7 cellular contexts compared by ENCODE assay signal in the genomic region with DNA sequence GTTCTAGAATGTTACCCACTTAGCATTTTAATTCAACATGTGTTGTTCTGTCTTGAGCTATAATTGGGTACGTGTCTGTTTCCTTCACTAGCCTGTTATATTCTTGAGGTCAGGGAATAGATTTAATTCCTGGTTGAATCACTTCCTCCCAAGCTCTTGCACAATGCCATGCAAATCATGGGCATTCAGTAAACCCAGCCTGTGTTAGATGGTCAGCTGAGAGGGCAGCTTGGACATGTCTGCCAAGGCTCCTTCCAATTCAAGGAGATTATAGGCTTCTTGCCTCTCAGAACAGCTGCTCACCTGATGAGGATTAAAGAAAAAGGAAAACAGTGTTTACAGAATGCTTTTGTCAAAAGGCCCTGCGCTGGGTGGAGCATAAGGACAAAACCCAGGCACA. TPM values are rescaled to one million over a fixed set of nuclear protein-coding genes. Genes with fewer than 3 reads are reported as not detected.
DNase-seq lines count a peak whose midpoint lies in the region; ATAC-seq, FAIRE-seq and TF ChIP-seq lines count a peak whose summit lies in the region.

No MANE protein-coding gene starts in this region.

- peak overlapping the region; percentile 86 for H2AK5ac ChIP-seq in IMR-90 (ENCODE audit: low read depth, low read length)

- no peaks in the 10 kb centered on the region for H3K36me3 Mint-ChIP-seq in astrocyte (ENCODE audit: low read depth, unreplicated experiment)

- H2BK120ac ChIP-seq in IMR-90 (ENCODE audit: low read depth, low read length): peak overlapping the region; percentile 92

- dilution Hi-C loops in IMR-90 (cut with HindIII; ENCODE audit: low sequenced_read_pairs, unreplicated experiment): no loop called here

- no peaks in the 10 kb centered on the region for H4K20me1 ChIP-seq in IMR-90 (ENCODE audit: insufficient read depth, low read length)
- H4K20me1 ChIP-seq in astrocyte (ENCODE audit: insufficient read depth, low read length): no peaks in the 10 kb centered on the region

- peak overlapping the region; percentile 86 for H2BK20ac ChIP-seq in IMR-90 (ENCODE audit: low read depth, low read length)

- 100% methylated on average over 1 of the region's 2 CpGs; no CpG with 5 or more reads in 1 of the 2 experiments for WGBS in IMR-90 (ENCODE audit: extremely low coverage in 2 of 2, insufficient read length in 1 of 2), 2 experiments

- H3K4me2 ChIP-seq in IMR-90 (ENCODE audit: low read depth, low read length): peak overlapping the region; percentile 11
- H3K4me2 ChIP-seq in astrocyte (ENCODE audit: low read length): no peak overlapping the region

- H3K9me3 Mint-ChIP-seq in astrocyte (ENCODE audit: unreplicated experiment): peaks cover 2% of the 10 kb centered on the region

- POLR2A ChIA-PET in IMR-90 (lab: Charles Lee; ENCODE audit: unreplicated experiment): no interaction called here

- H3K27me3 ChIP-seq in IMR-90 (ENCODE audit: control insufficient read depth, insufficient read depth, low read length): no peaks in the 10 kb centered on the region
- peaks cover 5% of the 10 kb centered on the region for H3K27me3 ChIP-seq in astrocyte (ENCODE audit: insufficient read depth, low read length)

- H3K4me1 Mint-ChIP-seq in astrocyte (ENCODE audit: low read depth, unreplicated experiment): no peaks in the 10 kb centered on the region

- H2BK15ac ChIP-seq in IMR-90 (ENCODE audit: low read depth, low read length): peak overlapping the region; percentile 90; the same call in 2 of the 3 replicates

- H3K9ac ChIP-seq in IMR-90 (ENCODE audit: low read depth, low read length) (no peak overlapping the region; the same call in 1 of the 2 replicates), astrocyte (ENCODE audit: low read length) (no peak overlapping the region)

- no peaks in the 10 kb centered on the region for H3K79me2 ChIP-seq in astrocyte (ENCODE audit: insufficient read depth, low read length)

- H3K27ac Mint-ChIP-seq in astrocyte (ENCODE audit: unreplicated experiment): no peak overlapping the region

- CTCF ChIA-PET in IMR-90 (lab: Yijun Ruan, JAX): interaction anchor here (0.6 to 1.2 kb wide), 3 partner anchors 9 to 28 kb away, joined by 3 to 7 read pairs (median 4); no protein-coding TSS in a partner anchor

- H3K9me3 ChIP-seq in IMR-90 (ENCODE audit: control insufficient read depth, insufficient read depth, low read length) (no peaks in the 10 kb centered on the region), astrocyte (ENCODE audit: insufficient read depth, low read depth, low read length) (no peaks in the 10 kb centered on the region)

- peak overlapping the region; percentile 87 for H4K5ac ChIP-seq in IMR-90 (ENCODE audit: low read depth, low read length)

- H3K4me3 Mint-ChIP-seq in astrocyte (ENCODE audit: unreplicated experiment): no peak overlapping the region

- H3K27ac ChIP-seq in IMR-90 (ENCODE audit: insufficient read depth, low read length) (peak overlapping the region; percentile 94), astrocyte (ENCODE audit: low read depth, low read length) (no peak overlapping the region)

- H3K27me3 Mint-ChIP-seq in astrocyte (ENCODE audit: low read depth, unreplicated experiment): peaks cover 18% of the 10 kb centered on the region

- peak overlapping the region; percentile 76 for H3K14ac ChIP-seq in IMR-90 (replicated peaks; ENCODE audit: low read depth, low read length)

- intact Hi-C loops in IMR-90 (cut with micrococcal nuclease): no loop called here

- peaks cover 0 to 5% of the 10 kb centered on the region in 2 experiments; a peak in 1 of 4 replicates for H3K79me1 ChIP-seq in IMR-90 (ENCODE audit: low read depth in 1 of 2, low read length in 2 of 2)

- TF ChIP-seq CTCF in IMR-90 (conservative IDR thresholded peaks at IDR 0.05; ENCODE audit: low read depth, low read length) (no peak), astrocyte (IDR thresholded peaks at IDR 0.05; ENCODE audit: insufficient read depth, low read depth, low read length) (no peak)

- H2AK9ac ChIP-seq in IMR-90 (replicated peaks; ENCODE audit: low read depth, low read length, poor library complexity): peak overlapping the region; percentile 59

- peak; percentile 41 for FAIRE-seq in astrocyte (lab: Jason Lieb, UNC)
- no peak for FAIRE-seq in urothelium cell line (lab: Jason Lieb, UNC)

- H3K4me3 ChIP-seq in IMR-90 (ENCODE audit: insufficient read depth, low read depth, low read length) (no peak overlapping the region), astrocyte (ENCODE audit: insufficient read depth, low read depth, low read length) (no peak overlapping the region)

- H3K9me1 ChIP-seq in IMR-90 (ENCODE audit: insufficient read depth, low read length): peaks cover 21% of the 10 kb centered on the region

- ATAC-seq in IMR-90 (ENCODE audit: low read depth) (peak; percentile 79), GM18517 (IDR thresholded peaks at IDR 0.05; ENCODE audit: unreplicated experiment) (no peak)

- H2BK5ac ChIP-seq in IMR-90 (ENCODE audit: low read depth, low read length, poor library complexity, severe bottlenecking): peak overlapping the region; percentile 90

- H3K18ac ChIP-seq in IMR-90 (ENCODE audit: low read depth, low read length): peak overlapping the region; percentile 95

- in situ Hi-C loops in IMR-90 (cut with MboI; ENCODE audit: low sequenced_read_pairs): no loop called here

- H2AFZ ChIP-seq in IMR-90 (replicated peaks; ENCODE audit: low read length, poor library complexity) (peak overlapping the region; percentile 39), astrocyte (ENCODE audit: low read depth, low read length) (no peak overlapping the region)

- no peak for TF ChIP-seq RAD21 in IMR-90 (IDR thresholded peaks at IDR 0.05; ENCODE audit: low read length)

- peak; percentile 94 for DNase-seq in IMR-90
- peak; percentile 84 for DNase-seq in astrocyte (ENCODE audit: low read depth)
- DNase-seq in kidney glomerular epithelial cell (lab: John Stamatoyannopoulos, UW): peak; percentile 64
- peak; percentile 63 for DNase-seq in urothelium cell line (ENCODE audit: low spot score)
- no peak for DNase-seq in activated CD8-positive, alpha-beta memory T cell treated with anti-CD3 and anti-CD28 coated beads for 24 hours
- no peak for DNase-seq in NCI-H510A (lab: John Stamatoyannopoulos, UW)

- H3K4ac ChIP-seq in IMR-90 (ENCODE audit: low read depth, low read length): peak overlapping the region; percentile 89; the same call in 1 of the 2 replicates

- peak overlapping the region; percentile 41; the same call in 1 of the 2 replicates for H3K56ac ChIP-seq in IMR-90 (ENCODE audit: extremely low read depth, insufficient read depth, low read length)

- H3K36me3 ChIP-seq in IMR-90 (ENCODE audit: control insufficient read depth, insufficient read depth, low read length) (no peaks in the 10 kb centered on the region), astrocyte (ENCODE audit: insufficient read depth, low read length) (no peaks in the 10 kb centered on the region)

- H4K8ac ChIP-seq in IMR-90 (ENCODE audit: low read depth in 2 of 2, low read length in 2 of 2): peak overlapping the region in 1 of 2 experiments; percentile 92; a peak in 2 of 4 replicates

- H3K23ac ChIP-seq in IMR-90 (ENCODE audit: low read depth, low read length): peak overlapping the region; percentile 64; the same call in 1 of the 2 replicates

- TF ChIP-seq POLR2A in IMR-90 (IDR thresholded peaks at IDR 0.05; ENCODE audit: low read depth, low read length): no peak

- H3K4me1 ChIP-seq in IMR-90 (ENCODE audit: control insufficient read depth, insufficient read depth, low read length) (peaks cover 24% of the 10 kb centered on the region), astrocyte (ENCODE audit: insufficient read depth, low read length) (peaks cover 11% of the 10 kb centered on the region)

- BruUV-seq in IMR-90 (replicated peaks; lab: Mats Ljungman, UMichigan): no TSS peak

- H4K91ac ChIP-seq in IMR-90 (ENCODE audit: insufficient read depth, low read depth, low read length): peak overlapping the region; percentile 84

TF ChIP-seq in IMR-90, 13 proteins besides CTCF, POLR2A, EP300 and RAD21 (continues in another document):
- TF ChIP-seq SMC3 (IDR thresholded peaks at IDR 0.05; ENCODE audit: low read depth, low read length) (no peak), MXI1 (IDR thresholded peaks at IDR 0.05; ENCODE audit: borderline replicate concordance, low read depth, low read length) (peak; percentile 52; the same call in 1 of the 2 replicates), FOS (IDR thresholded peaks at IDR 0.05; ENCODE audit: low read depth, low read length) (peak; percentile 70; the same call in 1 of the 2 replicates), MAZ (IDR thresholded peaks at IDR 0.05; ENCODE audit: borderline replicate concordance, low read depth, low read length) (no peak), RFX5 (IDR thresholded peaks at IDR 0.05; ENCODE audit: low read depth, low read length) (no peak), CEBPB (IDR thresholded peaks at IDR 0.05; ENCODE audit: low read depth, low read length) (peak; percentile 100), BHLHE40 (IDR thresholded peaks at IDR 0.05; ENCODE audit: low read depth, low read length) (no peak), CHD1 (IDR thresholded peaks at IDR 0.05; ENCODE audit: low read depth, low read length) (no peak)

RNA-seq across cellular contexts. Expression of gene C1QTNF1, which starts 12.6 kb away (rescaled TPM):
- total RNA-seq in IMR-90 (2012; rRNA removed) (1.7 and 3.4 TPM in 2 replicates), astrocyte (1.8 and 2.2 TPM in 2 replicates)
- 8.4 and 9.0 TPM in 2 replicates for polyA plus RNA-seq in IMR-90 (2012; rRNA removed)
- polyA plus RNA-seq in IMR-90 (2012; cell fraction: cytosol; rRNA removed): 5.2 and 16.8 TPM in 2 replicates
- 7.4 and 9.5 TPM in 2 replicates for polyA plus RNA-seq in IMR-90 (2012; cell fraction: nucleus; rRNA removed; ENCODE audit: low replicate concordance)

RNA-seq across cellular contexts. Expression of gene CANT1, which starts 27.0 kb away (rescaled TPM):
- 50.0 and 51.8 TPM in 2 replicates for total RNA-seq in IMR-90 (2012; rRNA removed)
- 73.4 and 90.7 TPM in 2 replicates for polyA plus RNA-seq in IMR-90 (2012; rRNA removed)
- 61.1 and 63.0 TPM in 2 replicates for polyA plus RNA-seq in IMR-90 (2012; cell fraction: cytosol; rRNA removed)
- polyA plus RNA-seq in IMR-90 (2012; cell fraction: nucleus; rRNA removed; ENCODE audit: low replicate concordance): 33.7 and 43.7 TPM in 2 replicates
- total RNA-seq in astrocyte: 71.3 and 72.1 TPM in 2 replicates

RNA-seq across cellular contexts. Expression of gene ENGASE, which starts 38.0 kb away (rescaled TPM):
- total RNA-seq in IMR-90 (2012; rRNA removed) (2.5 and 3.9 TPM in 2 replicates), astrocyte (11.5 and 11.6 TPM in 2 replicates)
- 10.4 and 12.1 TPM in 2 replicates for polyA plus RNA-seq in IMR-90 (2012; rRNA removed)
- 5.4 and 8.9 TPM in 2 replicates for polyA plus RNA-seq in IMR-90 (2012; cell fraction: cytosol; rRNA removed)
- 108 and 158 TPM in 2 replicates for polyA plus RNA-seq in IMR-90 (2012; cell fraction: nucleus; rRNA removed; ENCODE audit: low replicate concordance)

RNA-seq across cellular contexts. Expression of gene LGALS3BP, which starts 56.9 kb away (rescaled TPM):
- total RNA-seq in IMR-90 (2012; rRNA removed) (33.7 and 34.7 TPM in 2 replicates), astrocyte (495 and 654 TPM in 2 replicates)
- polyA plus RNA-seq in IMR-90 (2012; rRNA removed): 249 and 273 TPM in 2 replicates
- 146 and 259 TPM in 2 replicates for polyA plus RNA-seq in IMR-90 (2012; cell fraction: cytosol; rRNA removed)
- polyA plus RNA-seq in IMR-90 (2012; cell fraction: nucleus; rRNA removed; ENCODE audit: low replicate concordance): 165 and 308 TPM in 2 replicates

Comparison
In these comparisons a context has a peak if more than half of its experiments do, and no peak if none do; other contexts are left out.
1. DNase-seq: peak in IMR-90 (single experiment), astrocyte (single experiment), kidney glomerular epithelial cell (single experiment) and urothelium cell line (single experiment); none in activated CD8-positive, alpha-beta memory T cell treated with anti-CD3 and anti-CD28 coated beads for 24 hours (single experiment) and NCI-H510A (single experiment).